In the genomic region with DNA sequence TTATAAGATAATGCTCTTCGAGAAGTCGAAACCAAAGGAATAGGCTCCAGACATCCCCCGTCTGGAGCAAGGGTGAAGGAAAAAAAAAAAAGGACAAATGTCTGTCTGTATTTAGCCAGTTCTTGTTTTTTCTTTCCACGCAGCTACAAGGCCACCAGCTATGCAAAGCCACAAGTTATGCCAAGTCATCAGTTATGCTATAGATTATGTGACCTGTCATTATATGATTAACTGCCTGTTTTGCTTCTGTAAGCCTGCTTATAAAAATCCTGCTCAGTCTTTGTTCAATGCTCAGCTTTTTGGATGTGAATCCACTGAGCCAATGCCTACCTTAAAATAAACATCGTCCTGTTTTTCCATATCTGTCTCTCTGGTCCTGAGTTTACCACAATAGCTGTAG, we compare ENCODE assay signal across 1 cellular context.
TF ChIP-seq lines count a peak whose summit lies in the region.

No MANE protein-coding gene starts in this region.

TF ChIP-seq in HepG2, 621 proteins besides CTCF, POLR2A, EP300 and RAD21:
- TF ChIP-seq KAT7 (CRISPR knock-in tag; IDR thresholded peaks at IDR 0.05; ENCODE audit: borderline replicate concordance) (no peak), IKZF4 (CRISPR knock-in tag; IDR thresholded peaks at IDR 0.05; ENCODE audit: borderline replicate concordance, low read depth, not compliant biosample characterization) (no peak), ZFP62 (CRISPR knock-in tag; IDR thresholded peaks at IDR 0.05) (no peak), POLR2G (IDR thresholded peaks at IDR 0.05; ENCODE audit: low read depth, low read length) (no peak), MAFK (conservative IDR thresholded peaks at IDR 0.05 in 1 of 2, IDR thresholded peaks at IDR 0.05 in 1 of 2; ENCODE audit: low read length in 2 of 2) (peak; percentile 70 to 80; a peak in 3 of 4 replicates), REL (CRISPR knock-in tag; conservative IDR thresholded peaks at IDR 0.05) (no peak), ERF (CRISPR knock-in tag; IDR thresholded peaks at IDR 0.05) (no peak), FOXA1 (IDR thresholded peaks at IDR 0.05) (no peak), FOXA1 (CRISPR knock-in tag; IDR thresholded peaks at IDR 0.05) (no peak), HOXA9 (CRISPR knock-in tag; IDR thresholded peaks at IDR 0.05; ENCODE audit: borderline replicate concordance) (no peak), TCF12 (IDR thresholded peaks at IDR 0.05) (no peak), TCF12 (CRISPR knock-in tag; IDR thresholded peaks at IDR 0.05) (no peak), MED1 (CRISPR knock-in tag; IDR thresholded peaks at IDR 0.05) (no peak), MAFF (IDR thresholded peaks at IDR 0.05; ENCODE audit: low read depth, low read length) (peak; percentile 79), HOXD1 (CRISPR knock-in tag; IDR thresholded peaks at IDR 0.05) (no peak)
- TF ChIP-seq, protein P1, sequence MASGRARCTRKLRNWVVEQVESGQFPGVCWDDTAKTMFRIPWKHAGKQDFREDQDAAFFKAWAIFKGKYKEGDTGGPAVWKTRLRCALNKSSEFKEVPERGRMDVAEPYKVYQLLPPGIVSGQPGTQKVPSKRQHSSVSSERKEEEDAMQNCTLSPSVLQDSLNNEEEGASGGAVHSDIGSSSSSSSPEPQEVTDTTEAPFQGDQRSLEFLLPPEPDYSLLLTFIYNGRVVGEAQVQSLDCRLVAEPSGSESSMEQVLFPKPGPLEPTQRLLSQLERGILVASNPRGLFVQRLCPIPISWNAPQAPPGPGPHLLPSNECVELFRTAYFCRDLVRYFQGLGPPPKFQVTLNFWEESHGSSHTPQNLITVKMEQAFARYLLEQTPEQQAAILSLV (CRISPR knock-in tag; IDR thresholded peaks at IDR 0.05; ENCODE audit: borderline replicate concordance), result no peak
- TF ChIP-seq, protein P2, sequence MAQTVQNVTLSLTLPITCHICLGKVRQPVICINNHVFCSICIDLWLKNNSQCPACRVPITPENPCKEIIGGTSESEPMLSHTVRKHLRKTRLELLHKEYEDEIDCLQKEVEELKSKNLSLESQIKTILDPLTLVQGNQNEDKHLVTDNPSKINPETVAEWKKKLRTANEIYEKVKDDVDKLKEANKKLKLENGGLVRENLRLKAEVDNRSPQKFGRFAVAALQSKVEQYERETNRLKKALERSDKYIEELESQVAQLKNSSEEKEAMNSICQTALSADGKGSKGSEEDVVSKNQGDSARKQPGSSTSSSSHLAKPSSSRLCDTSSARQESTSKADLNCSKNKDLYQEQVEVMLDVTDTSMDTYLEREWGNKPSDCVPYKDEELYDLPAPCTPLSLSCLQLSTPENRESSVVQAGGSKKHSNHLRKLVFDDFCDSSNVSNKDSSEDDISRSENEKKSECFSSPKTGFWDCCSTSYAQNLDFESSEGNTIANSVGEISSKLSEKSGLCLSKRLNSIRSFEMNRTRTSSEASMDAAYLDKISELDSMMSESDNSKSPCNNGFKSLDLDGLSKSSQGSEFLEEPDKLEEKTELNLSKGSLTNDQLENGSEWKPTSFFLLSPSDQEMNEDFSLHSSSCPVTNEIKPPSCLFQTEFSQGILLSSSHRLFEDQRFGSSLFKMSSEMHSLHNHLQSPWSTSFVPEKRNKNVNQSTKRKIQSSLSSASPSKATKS (CRISPR knock-in tag; IDR thresholded peaks at IDR 0.05), result no peak
